Comparison of ENCODE assay signal across 19 cellular contexts in the genomic region with DNA sequence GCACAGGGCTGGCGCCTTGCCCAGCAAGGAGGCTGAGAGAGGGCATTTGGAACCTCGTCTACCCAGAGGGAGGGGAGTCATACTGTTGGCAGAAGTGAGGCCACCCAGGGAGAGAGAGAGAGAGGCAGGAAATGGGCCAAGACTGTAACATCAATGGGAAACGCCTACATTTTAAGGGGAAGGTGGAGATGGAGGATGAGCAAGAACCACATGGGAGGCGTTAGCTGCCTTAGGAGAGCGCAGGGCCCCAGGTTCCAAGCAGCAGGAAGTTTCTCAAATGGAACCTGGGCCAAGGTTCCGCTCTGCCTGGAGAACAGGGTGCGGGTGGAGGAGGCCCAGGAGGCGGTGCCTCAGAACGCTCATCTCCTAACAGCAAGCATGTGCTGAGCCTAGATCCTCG. TPM values are rescaled to one million over a fixed set of nuclear protein-coding genes. Genes with fewer than 3 reads are reported as not detected.
DNase-seq lines count a peak whose midpoint lies in the region; ATAC-seq and TF ChIP-seq lines count a peak whose summit lies in the region.
"Had no signal": no experiment of that assay in that cellular context is flagged by ENCODE, and none has a peak within 500 bp of the region (broad histone marks: within the 10 kb centered on the region; RNA-seq: fewer than 3 reads in every experiment).

No MANE protein-coding gene starts in this region.

- no peaks in the 10 kb centered on the region for H4K20me1 ChIP-seq in MM.1S (ENCODE audit: insufficient read depth, low read length)

- no peak overlapping the region for H3K4me2 ChIP-seq in MM.1S (ENCODE audit: low read depth, low read length)

- no peaks in the 10 kb centered on the region for H3K79me2 ChIP-seq in MM.1S (ENCODE audit: low read length)
- H3K79me2 ChIP-seq: parathyroid adenoma had no signal

- H3K27me3 ChIP-seq in esophagus squamous epithelium (peaks cover 0 to 36% (median 0%) of the 10 kb centered on the region in 4 donors), MM.1S (replicated peaks; ENCODE audit: insufficient read depth, low read length) (peaks cover 73% of the 10 kb centered on the region)

- TF ChIP-seq CTCF in esophagus squamous epithelium (IDR thresholded peaks at IDR 0.05) = no peak
- TF ChIP-seq CTCF in MM.1S (IDR thresholded peaks at IDR 0.05; ENCODE audit: low read length) = no peak

- no peak overlapping the region for H3K9ac ChIP-seq in MM.1S (ENCODE audit: low read length)
- H3K9ac ChIP-seq: parathyroid adenoma had no signal

- H3K36me3 ChIP-seq in esophagus squamous epithelium (no peaks in the 10 kb centered on the region), MM.1S (replicated peaks; ENCODE audit: insufficient read depth, low read length) (no peaks in the 10 kb centered on the region)
- H3K36me3 ChIP-seq: thoracic aorta had no signal

- DNase-seq in A172 (ENCODE audit: low spot score) (peak; percentile 70), HT1080 (ENCODE audit: low read depth) (peak; percentile 36), NCI-H345 treated with DMSO at 0.1 percent for 48 hours (lab: John Stamatoyannopoulos, UW; ENCODE audit: unreplicated experiment) (peak; percentile 84), esophagus squamous epithelium (lab: John Stamatoyannopoulos, UW) (no peak), NCI-H187 treated with DMSO at 0.1 percent for 48 hours (lab: John Stamatoyannopoulos, UW) (no peak), MM.1S (no peak)
- DNase-seq: activated CD4-positive, alpha-beta memory T cell treated with anti-CD3 and anti-CD28 coated beads, Interleukin-2, amount 10 ng/mL, durations not matched to agents 7 days and 5 days; DMS153; effector CD8-positive, alpha-beta T cell; NCI-H446 treated with DMSO at 0.1 percent for 48 hours; RPMI8226; T1000 had no signal

- no peaks in the 10 kb centered on the region for H3F3A ChIP-seq in MM.1S (ENCODE audit: insufficient read depth, low read length)

- H3K27ac ChIP-seq in esophagus squamous epithelium (peak overlapping the region in 3 of 4 donors; percentile 22 to 84 (median 67)), MM.1S (ENCODE audit: low read length) (no peak overlapping the region)
- H3K27ac ChIP-seq: parathyroid adenoma, thoracic aorta had no signal

- 33 to 44% methylated on average over 8 to 9 of the region's 10 CpGs for WGBS in esophagus squamous epithelium, 2 donors

- H3K4me1 ChIP-seq in esophagus squamous epithelium (peaks cover 9 to 37% (median 18%) of the 10 kb centered on the region in 3 donors), MM.1S (ENCODE audit: low read length) (no peaks in the 10 kb centered on the region)
- H3K4me1 ChIP-seq: parathyroid adenoma had no signal

- intact Hi-C loops in esophagus squamous epithelium (cut with DNase I) = no loop called here

- H3K9me3 ChIP-seq in esophagus squamous epithelium (no peaks in the 10 kb centered on the region), MM.1S (replicated peaks; ENCODE audit: insufficient read depth, low read length) (no peaks in the 10 kb centered on the region)
- H3K9me3 ChIP-seq: thoracic aorta had no signal

- H3K4me3 ChIP-seq in esophagus squamous epithelium (no peak overlapping the region), MM.1S (ENCODE audit: low read length) (no peak overlapping the region)
- H3K4me3 ChIP-seq: K562, thoracic aorta had no signal

- ATAC-seq in GM21526 (IDR thresholded peaks at IDR 0.05; ENCODE audit: low FRiP score, unreplicated experiment) (no peak), GM21360 (IDR thresholded peaks at IDR 0.05; ENCODE audit: unreplicated experiment) (no peak)
- ATAC-seq: K562 had no signal

- H2AFZ ChIP-seq in MM.1S (ENCODE audit: low read length) = no peak overlapping the region
- H2AFZ ChIP-seq: parathyroid adenoma had no signal

- no peaks in the 10 kb centered on the region for H3K9me2 ChIP-seq in MM.1S (replicated peaks; ENCODE audit: insufficient read depth, low read length)

- TF ChIP-seq POLR2A in esophagus squamous epithelium (IDR thresholded peaks at IDR 0.05) = no peak

RNA-seq across cellular contexts. Expression of a gene that starts 2.6 kb away (rescaled TPM):
- total RNA-seq in A172 (2014; rRNA removed; shearing (Covaris generic)) = not detected in 2 replicates
- total RNA-seq in HT1080 (2014; rRNA removed; shearing (Covaris generic)) = 0.37 TPM in 1 of 2 replicates, not detected in the other
- polyA plus RNA-seq in HT1080 (2015; cell fraction: cytosol; rRNA removed) = not detected in 2 replicates
- not detected in 2 replicates for polyA plus RNA-seq in HT1080 (2015; cell fraction: nucleus; rRNA removed)
- total RNA-seq in esophagus squamous epithelium = 1 to 10 TPM; 2.3 to 7.6 (median 5.0) TPM
- total RNA-seq: activated CD4-positive, alpha-beta memory T cell treated with anti-CD3 and anti-CD28 coated beads, Interleukin-2, amount 10 ng/mL, durations not matched to agents 7 days and 5 days; K562 had no signal
- polyA plus RNA-seq: K562 had no signal

RNA-seq across cellular contexts. Expression of a gene that starts 52.2 kb away (rescaled TPM):
- total RNA-seq in A172 (2014; rRNA removed; shearing (Covaris generic)) = 0.02 TPM in 1 of 2 replicates, not detected in the other
- total RNA-seq in HT1080 (2014; rRNA removed; shearing (Covaris generic)) = not detected in 2 replicates
- not detected in 2 replicates for polyA plus RNA-seq in HT1080 (2015; cell fraction: cytosol; rRNA removed)
- not detected in 2 replicates for polyA plus RNA-seq in HT1080 (2015; cell fraction: nucleus; rRNA removed)
- not detected for total RNA-seq in esophagus squamous epithelium
- total RNA-seq: activated CD4-positive, alpha-beta memory T cell treated with anti-CD3 and anti-CD28 coated beads, Interleukin-2, amount 10 ng/mL, durations not matched to agents 7 days and 5 days; frontal cortex; K562; mesothelial cell of epicardium; thoracic aorta had no signal
- polyA plus RNA-seq: K562 had no signal

Comparison
In these comparisons a context has a peak if more than half of its experiments do, and no peak if none do; other contexts are left out.
1. DNase-seq: peak in A172 (single experiment), HT1080 (single experiment) and NCI-H345 treated with DMSO at 0.1 percent for 48 hours (single experiment); none in esophagus squamous epithelium (single experiment), NCI-H187 treated with DMSO at 0.1 percent for 48 hours (single experiment) and MM.1S (single experiment).